8 cellular contexts compared by ENCODE assay signal in the genomic region with DNA sequence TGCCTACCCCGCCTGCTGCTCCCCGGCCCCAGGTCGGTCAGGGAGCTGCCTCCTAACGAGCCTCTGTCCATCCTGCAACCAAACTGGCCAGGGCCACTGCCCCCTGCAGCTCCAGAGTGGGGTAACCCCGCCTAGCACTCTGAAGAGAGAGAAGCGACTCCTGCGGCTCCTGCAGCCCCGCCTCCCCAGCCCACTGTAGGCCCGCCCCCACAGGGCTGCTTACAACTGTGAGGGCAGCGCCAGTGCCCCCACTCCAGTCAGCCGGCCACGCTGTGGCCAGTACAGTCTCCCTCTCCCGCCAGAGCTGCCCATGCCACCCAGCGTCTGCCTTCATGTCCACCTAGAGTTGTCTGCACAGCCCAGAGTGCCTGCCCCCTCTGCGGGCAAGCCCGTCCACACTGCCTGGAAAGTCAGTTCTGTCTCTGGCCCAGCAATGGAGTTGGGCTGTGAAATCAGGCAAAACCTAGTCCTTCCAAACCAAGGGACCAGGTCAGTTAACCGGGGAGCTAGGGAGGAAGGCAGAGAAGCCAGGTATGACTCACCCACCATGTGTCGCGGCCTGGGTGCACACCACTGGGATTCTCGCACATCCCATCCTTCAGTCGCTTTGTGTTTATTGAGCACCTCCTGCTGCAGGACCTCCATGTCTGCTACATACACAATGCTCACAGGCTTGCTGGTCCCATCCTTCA.
DNase-seq lines count a peak whose midpoint lies in the region; ATAC-seq lines count a peak whose summit lies in the region.

No MANE protein-coding gene starts in this region.

- peak overlapping the region; percentile 69 for H3K27ac ChIP-seq in cingulate gyrus (ENCODE audit: low read depth, low read length)
- H3K27ac ChIP-seq in effector memory CD4-positive, alpha-beta T cell (ENCODE audit: insufficient read depth, low read length, poor library complexity, severe bottlenecking), result no peak overlapping the region

- DNase-seq in ELR (ENCODE audit: low read depth) (peak; percentile 83), NCI-H2227 treated with DMSO at 0.1 percent for 48 hours (lab: John Stamatoyannopoulos, UW) (peak; percentile 11), memory B cell (ENCODE audit: low spot score in 2 of 2) (no peak)
- DNase-seq in effector memory CD4-positive, alpha-beta T cell, result no peak

- no peak for ATAC-seq in memory B cell (ENCODE audit: low read depth)
- ATAC-seq in GM19023 (IDR thresholded peaks at IDR 0.05; ENCODE audit: unreplicated experiment), result no peak
- no peak for ATAC-seq in GM18519 (IDR thresholded peaks at IDR 0.05; ENCODE audit: low FRiP score, unreplicated experiment)
- no peak for ATAC-seq in GM21447 (IDR thresholded peaks at IDR 0.05; ENCODE audit: unreplicated experiment)

- no peaks in the 10 kb centered on the region for H3K36me3 Mint-ChIP-seq in memory B cell

- H3K36me3 ChIP-seq in effector memory CD4-positive, alpha-beta T cell (ENCODE audit: control insufficient read depth, insufficient read depth, low read length), result no peaks in the 10 kb centered on the region

- H3K27me3 ChIP-seq in effector memory CD4-positive, alpha-beta T cell (replicated peaks; ENCODE audit: control insufficient read depth, insufficient read depth, low read length, poor library complexity, severe bottlenecking), result no peaks in the 10 kb centered on the region

- no peak overlapping the region for H3K27ac Mint-ChIP-seq in memory B cell

- H3K4me1 Mint-ChIP-seq in memory B cell, result peaks cover 27% of the 10 kb centered on the region

- peaks cover 8% of the 10 kb centered on the region for H3K4me1 ChIP-seq in effector memory CD4-positive, alpha-beta T cell (ENCODE audit: control insufficient read depth, insufficient read depth, low read length, poor library complexity, severe bottlenecking)

- H3K4me3 ChIP-seq in effector memory CD4-positive, alpha-beta T cell (ENCODE audit: insufficient read depth, low read depth, low read length, poor library complexity, severe bottlenecking), result no peak overlapping the region

- no peaks in the 10 kb centered on the region for H3K9me3 Mint-ChIP-seq in memory B cell

- H3K27me3 Mint-ChIP-seq in memory B cell, result no peaks in the 10 kb centered on the region

- peak overlapping the region; percentile 59 for H3K4me3 Mint-ChIP-seq in memory B cell

- no peaks in the 10 kb centered on the region for H3K9me3 ChIP-seq in effector memory CD4-positive, alpha-beta T cell (ENCODE audit: control insufficient read depth, low read length)

Comparison
In these comparisons a context has a peak if more than half of its experiments do, and no peak if none do; other contexts are left out.
1. DNase-seq: peak in ELR (single experiment) and NCI-H2227 treated with DMSO at 0.1 percent for 48 hours (single experiment); none in memory B cell (0 of 2) and effector memory CD4-positive, alpha-beta T cell (0 of 3).